In the genomic region with DNA sequence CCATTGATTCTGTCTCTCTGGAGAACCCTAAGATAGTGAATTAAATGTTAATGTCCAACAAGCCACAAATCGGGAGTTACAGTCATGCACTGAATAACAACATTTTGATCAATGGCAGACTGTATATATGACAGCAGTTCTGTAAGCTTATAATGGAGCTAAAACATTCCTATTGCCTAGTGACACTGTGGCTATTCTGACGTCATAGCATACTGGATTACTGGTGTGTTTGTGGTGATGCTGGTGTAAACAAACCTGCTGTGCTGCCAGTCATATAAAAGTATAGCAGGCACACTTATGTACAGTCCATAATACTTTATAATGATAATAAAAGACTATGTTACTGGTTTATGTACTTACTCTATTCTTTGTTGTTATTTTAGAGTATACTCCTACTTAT, we compare ENCODE assay signal across 20 cellular contexts.
"Had no signal": no experiment of that assay in that cellular context is flagged by ENCODE, and none has a peak within 500 bp of the region (broad histone marks: within the 10 kb centered on the region; RNA-seq: fewer than 3 reads in every experiment).

No MANE protein-coding gene starts in this region.

- H3K9ac ChIP-seq: neural progenitor cell had no signal

- DNase-seq: activated naive CD4-positive, alpha-beta T cell treated with Interleukin-2 at 50 U/mL for 16 hours; aorta; dermis blood vessel endothelial cell; effector memory CD8-positive, alpha-beta T cell; naive B cell; ovary; sigmoid colon; stimulated activated CD4-positive, alpha-beta T cell treated with anti-CD3 and anti-CD28 coated beads, Interleukin-12 subunit alpha, Interleukin-12 subunit beta, amount 100 ng/mL, for 4 hours; stimulated activated CD4-positive, alpha-beta T cell treated with anti-CD3 and anti-CD28 coated beads, Interleukin-2, amount 100 ng/mL, for 24 hours; T-helper 9 cell; upper lobe of right lung had no signal

- H3K27ac ChIP-seq: breast epithelium, epithelial cell of prostate, gastroesophageal sphincter, neural progenitor cell, sigmoid colon, thoracic aorta, upper lobe of right lung had no signal

- H3K4me3 ChIP-seq: breast epithelium, gastroesophageal sphincter, lung, neural progenitor cell, ovary, sigmoid colon, thoracic aorta, upper lobe of right lung had no signal

- H3K36me3 ChIP-seq: breast epithelium, gastroesophageal sphincter, neural progenitor cell, ovary, sigmoid colon, thoracic aorta, upper lobe of right lung had no signal

- H3K27me3 ChIP-seq: breast epithelium, gastroesophageal sphincter, neural progenitor cell, ovary, sigmoid colon, upper lobe of right lung had no signal

- ATAC-seq: activated CD4-positive, CD25-positive, alpha-beta regulatory T cell treated with anti-CD3 and anti-CD28 coated beads, Interleukin-2, amount 50 U/mL, for 24 hours; activated T-helper 17 cell treated with anti-CD3 and anti-CD28 coated beads, Interleukin-2, amount 50 U/mL, for 72 hours; effector memory CD8-positive, alpha-beta T cell; gastroesophageal sphincter; stimulated activated effector memory CD8-positive, alpha-beta T cell treated with anti-CD3 and anti-CD28 coated beads, Interleukin-12 subunit alpha, Interleukin-12 subunit beta, amount 100 ng/mL, for 72 hours; upper lobe of right lung had no signal

- H3K4me1 ChIP-seq: breast epithelium, gastroesophageal sphincter, neural progenitor cell, sigmoid colon, upper lobe of right lung had no signal

- H3K9me3 ChIP-seq: breast epithelium, gastroesophageal sphincter, ovary, sigmoid colon, thoracic aorta, upper lobe of right lung had no signal

- H2AFZ ChIP-seq: neural progenitor cell had no signal

- H3K4me2 ChIP-seq: neural progenitor cell had no signal
